In genomic region chr6:31597006-31597405, GRCh38 we compare ENCODE assay signal across 1 cellular context.
A peak's percentile ranks its signal among the peaks of the same experiment; 100 is the strongest.
TF ChIP-seq lines count a peak whose summit lies in the region.

No MANE protein-coding gene starts in this region.

TF ChIP-seq in H1, 55 proteins besides CTCF, POLR2A, EP300 and RAD21 (continued from another document):
- TF ChIP-seq ATF2 (IDR thresholded peaks at IDR 0.05; ENCODE audit: low read length) (no peak), CTBP2 (IDR thresholded peaks at IDR 0.05; ENCODE audit: borderline replicate concordance, insufficient read depth, insufficient read length, low read length) (no peak), YY1 (IDR thresholded peaks at IDR 0.05; ENCODE audit: low read depth, low read length) (no peak), KDM4A (IDR thresholded peaks at IDR 0.05; ENCODE audit: low read depth, low read length, severe bottlenecking) (no peak), SP4 (IDR thresholded peaks at IDR 0.05; ENCODE audit: low read length) (no peak), MAX (IDR thresholded peaks at IDR 0.05) (peak; percentile 43; the same call in 1 of the 2 replicates)
TF ChIP-seq in H1: peak in this region for 2.
